ENCODE assay signal across 7 cellular contexts in genomic region chr6:157900262-157900661, GRCh38.
DNase-seq lines count a peak whose midpoint lies in the region; ATAC-seq and TF ChIP-seq lines count a peak whose summit lies in the region.
"Not testable (repeated sequence)": the region's sequence is repeated elsewhere in the genome, so short reads cannot be mapped to it uniquely, and the experiment has no call there.

No MANE protein-coding gene starts in this region.

- not testable (repeated sequence) for H3K9me3 Mint-ChIP-seq in CD4-positive, CD25-positive, alpha-beta regulatory T cell; IgD-negative memory B cell; activated T-helper 17 cell treated with anti-CD3 and anti-CD28 coated beads, Interleukin-2, amount 50 U/mL, for 72 hours; endothelial cell (ENCODE audit: unreplicated experiment); stimulated activated memory B cell treated with anti-CD40 and anti-IgM and Interleukin-4, amounts not matched to agents 10 μg/mL and 1 μg/mL and 100 μg/mL, for 72 hours

- H2AK5ac ChIP-seq in trophoblast cell (ENCODE audit: low read length), result not testable (repeated sequence)

- H3K36me3 ChIP-seq in CD4-positive, CD25-positive, alpha-beta regulatory T cell (ENCODE audit: control insufficient read depth, insufficient read depth, low read length), result peaks cover 23% of the 10 kb centered on the region
- peaks cover 21 to 22% of the 10 kb centered on the region in 2 experiments for H3K36me3 ChIP-seq in trophoblast cell (ENCODE audit: control insufficient read depth in 1 of 2, insufficient read depth in 2 of 2, low read length in 2 of 2)

- H3K4me1 Mint-ChIP-seq in CD4-positive, CD25-positive, alpha-beta regulatory T cell, result peaks cover 8 to 15% (median 11%) of the 10 kb centered on the region in 4 donors
- not testable (repeated sequence) for H3K4me1 Mint-ChIP-seq in IgD-negative memory B cell; activated T-helper 17 cell treated with anti-CD3 and anti-CD28 coated beads, Interleukin-2, amount 50 U/mL, for 72 hours; stimulated activated memory B cell treated with anti-CD40 and anti-IgM and Interleukin-4, amounts not matched to agents 10 μg/mL and 1 μg/mL and 100 μg/mL, for 72 hours
- H3K4me1 Mint-ChIP-seq in T-helper 17 cell (peaks cover 17% of the 10 kb centered on the region), endothelial cell (ENCODE audit: unreplicated experiment) (peaks cover 39% of the 10 kb centered on the region)

- H2AFZ ChIP-seq in trophoblast cell (ENCODE audit: insufficient read depth, low read length, poor library complexity), result not testable (repeated sequence)

- no CpG with 5 or more reads among the region's 11 CpGs for WGBS in trophoblast cell (ENCODE audit: extremely low coverage, insufficient coverage, insufficient read length)

- H3K27me3 Mint-ChIP-seq in CD4-positive, CD25-positive, alpha-beta regulatory T cell; IgD-negative memory B cell; T-helper 17 cell; activated T-helper 17 cell treated with anti-CD3 and anti-CD28 coated beads, Interleukin-2, amount 50 U/mL, for 72 hours; endothelial cell (ENCODE audit: unreplicated experiment); stimulated activated memory B cell treated with anti-CD40 and anti-IgM and Interleukin-4, amounts not matched to agents 10 μg/mL and 1 μg/mL and 100 μg/mL, for 72 hours: not testable (repeated sequence)

- not testable (repeated sequence) for ATAC-seq in CD4-positive, CD25-positive, alpha-beta regulatory T cell (ENCODE audit: low read depth in 2 of 2); T-helper 17 cell; activated T-helper 17 cell treated with anti-CD3 and anti-CD28 coated beads, Interleukin-2, amount 50 U/mL, for 72 hours (replicated peaks); stimulated activated memory B cell treated with anti-CD40 and anti-IgM and Interleukin-4, amounts not matched to agents 10 μg/mL and 1 μg/mL and 100 μg/mL, for 72 hours

- not testable (repeated sequence) for H4K91ac ChIP-seq in trophoblast cell (ENCODE audit: low read depth, low read length)

- H3K18ac ChIP-seq in trophoblast cell (ENCODE audit: low read length), result not testable (repeated sequence)

- not testable (repeated sequence) for DNase-seq in CD4-positive, CD25-positive, alpha-beta regulatory T cell; T-helper 17 cell; endothelial cell (ENCODE audit: low spot score); trophoblast cell

- H4K12ac ChIP-seq in trophoblast cell (ENCODE audit: low read depth, low read length), result not testable (repeated sequence)

- H3K9ac ChIP-seq in trophoblast cell (ENCODE audit: low read length), result not testable (repeated sequence)

- peak overlapping the region; percentile 43 for H2BK120ac ChIP-seq in trophoblast cell (ENCODE audit: insufficient read depth, low read length, poor library complexity)

- H2BK5ac ChIP-seq in trophoblast cell (ENCODE audit: low read depth, low read length, poor library complexity), result peak overlapping the region; percentile 55

- H3K4me3 ChIP-seq in CD4-positive, CD25-positive, alpha-beta regulatory T cell (ENCODE audit: low read depth, low read length); trophoblast cell (ENCODE audit: low read depth, low read length): not testable (repeated sequence)

- H3K4me2 ChIP-seq in trophoblast cell (ENCODE audit: low read length), result not testable (repeated sequence)

- H3K14ac ChIP-seq in trophoblast cell (ENCODE audit: low read length), result not testable (repeated sequence)

- H3K27me3 ChIP-seq in CD4-positive, CD25-positive, alpha-beta regulatory T cell (ENCODE audit: control insufficient read depth, insufficient read depth, low read length); trophoblast cell (ENCODE audit: insufficient read depth, low read length): not testable (repeated sequence)

- not testable (repeated sequence) for H4K8ac ChIP-seq in trophoblast cell (ENCODE audit: low read depth, low read length)

- H3K23ac ChIP-seq in trophoblast cell (ENCODE audit: low read length), result not testable (repeated sequence)

- H3K36me3 Mint-ChIP-seq in CD4-positive, CD25-positive, alpha-beta regulatory T cell, result peaks cover 27% of the 10 kb centered on the region
- peaks cover 11% of the 10 kb centered on the region for H3K36me3 Mint-ChIP-seq in IgD-negative memory B cell
- H3K36me3 Mint-ChIP-seq in T-helper 17 cell (ENCODE audit: low read depth), result not testable (repeated sequence)
- H3K36me3 Mint-ChIP-seq in activated T-helper 17 cell treated with anti-CD3 and anti-CD28 coated beads, Interleukin-2, amount 50 U/mL, for 72 hours (ENCODE audit: low read depth), result peaks cover 99% of the 10 kb centered on the region
- H3K36me3 Mint-ChIP-seq in endothelial cell (ENCODE audit: low read depth, unreplicated experiment), result peaks cover 40% of the 10 kb centered on the region
- peaks cover 59% of the 10 kb centered on the region for H3K36me3 Mint-ChIP-seq in stimulated activated memory B cell treated with anti-CD40 and anti-IgM and Interleukin-4, amounts not matched to agents 10 μg/mL and 1 μg/mL and 100 μg/mL, for 72 hours

- peak overlapping the region in 2 of 3 donors; percentile 47 to 65 for H3K27ac Mint-ChIP-seq in CD4-positive, CD25-positive, alpha-beta regulatory T cell
- peak overlapping the region in 2 of 3 donors; percentile 16 to 35 for H3K27ac Mint-ChIP-seq in IgD-negative memory B cell
- H3K27ac Mint-ChIP-seq in T-helper 17 cell, result peak overlapping the region; percentile 75
- peak overlapping the region; percentile 4 for H3K27ac Mint-ChIP-seq in activated T-helper 17 cell treated with anti-CD3 and anti-CD28 coated beads, Interleukin-2, amount 50 U/mL, for 72 hours
- H3K27ac Mint-ChIP-seq in endothelial cell (ENCODE audit: unreplicated experiment), result peak overlapping the region; percentile 72
- peak overlapping the region; percentile 65 for H3K27ac Mint-ChIP-seq in stimulated activated memory B cell treated with anti-CD40 and anti-IgM and Interleukin-4, amounts not matched to agents 10 μg/mL and 1 μg/mL and 100 μg/mL, for 72 hours

- H3K4me3 Mint-ChIP-seq in CD4-positive, CD25-positive, alpha-beta regulatory T cell, result peak overlapping the region in 1 of 4 donors; percentile 54
- H3K4me3 Mint-ChIP-seq in IgD-negative memory B cell; T-helper 17 cell; activated T-helper 17 cell treated with anti-CD3 and anti-CD28 coated beads, Interleukin-2, amount 50 U/mL, for 72 hours; stimulated activated memory B cell treated with anti-CD40 and anti-IgM and Interleukin-4, amounts not matched to agents 10 μg/mL and 1 μg/mL and 100 μg/mL, for 72 hours: not testable (repeated sequence)
- peak overlapping the region; percentile 26 for H3K4me3 Mint-ChIP-seq in endothelial cell (ENCODE audit: unreplicated experiment)

- H3K4ac ChIP-seq in trophoblast cell (ENCODE audit: low read depth, low read length), result not testable (repeated sequence)

- not testable (repeated sequence) for H3K27ac ChIP-seq in CD4-positive, CD25-positive, alpha-beta regulatory T cell (ENCODE audit: insufficient read depth, low read length, poor library complexity, severe bottlenecking); trophoblast cell (ENCODE audit: low read depth, low read length)

- not testable (repeated sequence) for H3K79me1 ChIP-seq in trophoblast cell (ENCODE audit: low read length)

- TF ChIP-seq CTCF in endothelial cell (IDR thresholded peaks at IDR 0.05; ENCODE audit: unreplicated experiment), result not testable (repeated sequence)

- H3K9me3 ChIP-seq in CD4-positive, CD25-positive, alpha-beta regulatory T cell (ENCODE audit: control insufficient read depth in 2 of 2, low read length in 2 of 2); T-helper 17 cell (ENCODE audit: control insufficient read depth, low read length, poor library complexity, severe bottlenecking); trophoblast cell (ENCODE audit: insufficient read depth, low read depth, low read length): not testable (repeated sequence)

- H2BK12ac ChIP-seq in trophoblast cell (ENCODE audit: low read length), result not testable (repeated sequence)

- not testable (repeated sequence) for H3K4me1 ChIP-seq in CD4-positive, CD25-positive, alpha-beta regulatory T cell (ENCODE audit: control insufficient read depth, insufficient read depth, low read length, poor library complexity, severe bottlenecking); trophoblast cell (ENCODE audit: control insufficient read depth in 1 of 2, insufficient read depth in 2 of 2, low read length in 2 of 2)

- not testable (repeated sequence) for H3K79me2 ChIP-seq in trophoblast cell (ENCODE audit: control insufficient read depth, insufficient read depth, low read length, poor library complexity)

Comparison
In these comparisons a context has a peak if more than half of its experiments do, and no peak if none do; other contexts are left out.
1. H3K27ac Mint-ChIP-seq: peak in every context shown above with its lines; median percentile 75 in T-helper 17 cell; 72 in endothelial cell; 65 in stimulated activated memory B cell treated with anti-CD40 and anti-IgM and Interleukin-4, amounts not matched to agents 10 μg/mL and 1 μg/mL and 100 μg/mL, for 72 hours; 56 in CD4-positive, CD25-positive, alpha-beta regulatory T cell; 26 in IgD-negative memory B cell; 4 in activated T-helper 17 cell treated with anti-CD3 and anti-CD28 coated beads, Interleukin-2, amount 50 U/mL, for 72 hours.